Comparison of ENCODE assay signal across 21 cellular contexts in genomic region chr10:130121486-130122079, GRCh38.
"Had no signal": no experiment of that assay in that cellular context is flagged by ENCODE, and none has a peak within 500 bp of the region (broad histone marks: within the 10 kb centered on the region; RNA-seq: fewer than 3 reads in every experiment).

No MANE protein-coding gene starts in this region.

- DNase-seq: activated CD4-positive, alpha-beta T cell treated with anti-CD3 and anti-CD28 coated beads, Interleukin-2, amount 10 ng/mL, durations not matched to agents 7 days and 5 days; activated CD4-positive, CD25-positive, alpha-beta regulatory T cell treated with anti-CD3 and anti-CD28 coated beads, Interleukin-2, amount 50 U/mL, for 72 hours; activated CD8-positive, alpha-beta memory T cell treated with anti-CD3 and anti-CD28 coated beads, Interleukin-2, amount 10 ng/mL, durations not matched to agents 7 days and 5 days; activated CD8-positive, alpha-beta T cell treated with anti-CD3 and anti-CD28 coated beads for 36 hours; activated gamma-delta T cell; activated naive CD4-positive, alpha-beta T cell treated with anti-CD3 and anti-CD28 coated beads, Interleukin-2, amount 50 U/mL, for 16 hours; activated naive CD8-positive, alpha-beta T cell treated with anti-CD3 and anti-CD28 coated beads, Interleukin-2, amount 50 U/mL, for 24 hours; activated T-cell treated with anti-CD3 and anti-CD28 coated beads for 4 hours; cortex of kidney; endodermal cell; head of caudate nucleus; hypothalamus; left ventricle myocardium inferior; midbrain; natural killer cell; retina; stimulated activated CD4-positive, alpha-beta T cell treated with anti-CD3 and anti-CD28 coated beads, Interleukin-4, amount 100 ng/mL, for 24 hours; stimulated activated naive CD8-positive, alpha-beta T cell treated with anti-CD3 and anti-CD28 coated beads, Interleukin-15, amount 100 ng/mL, for 72 hours; tibial artery; WERI-Rb-1 had no signal

- H3K4me3 ChIP-seq: gastroesophageal sphincter, left ventricle myocardium inferior, tibial artery had no signal

- H3K27ac ChIP-seq: gastroesophageal sphincter, left ventricle myocardium inferior, tibial artery, WERI-Rb-1 had no signal

- ATAC-seq: activated CD8-positive, alpha-beta memory T cell treated with anti-CD3 and anti-CD28 coated beads, Interleukin-2, amount 10 ng/mL, durations not matched to agents 7 days and 5 days; activated CD8-positive, alpha-beta T cell treated with anti-CD3 and anti-CD28 coated beads for 36 hours; activated naive CD8-positive, alpha-beta T cell treated with anti-CD3 and anti-CD28 coated beads, Interleukin-2, amount 50 U/mL, for 24 hours; gastroesophageal sphincter; natural killer cell; stimulated activated naive CD8-positive, alpha-beta T cell treated with anti-CD3 and anti-CD28 coated beads, Interleukin-15, amount 100 ng/mL, for 72 hours had no signal

- H3K27me3 ChIP-seq: gastroesophageal sphincter, tibial artery had no signal

- H3K36me3 ChIP-seq: gastroesophageal sphincter, left ventricle myocardium inferior, tibial artery, WERI-Rb-1 had no signal

- H3K4me1 ChIP-seq: gastroesophageal sphincter, left ventricle myocardium inferior, tibial artery had no signal
